10 cellular contexts compared by ENCODE assay signal in the genomic region with DNA sequence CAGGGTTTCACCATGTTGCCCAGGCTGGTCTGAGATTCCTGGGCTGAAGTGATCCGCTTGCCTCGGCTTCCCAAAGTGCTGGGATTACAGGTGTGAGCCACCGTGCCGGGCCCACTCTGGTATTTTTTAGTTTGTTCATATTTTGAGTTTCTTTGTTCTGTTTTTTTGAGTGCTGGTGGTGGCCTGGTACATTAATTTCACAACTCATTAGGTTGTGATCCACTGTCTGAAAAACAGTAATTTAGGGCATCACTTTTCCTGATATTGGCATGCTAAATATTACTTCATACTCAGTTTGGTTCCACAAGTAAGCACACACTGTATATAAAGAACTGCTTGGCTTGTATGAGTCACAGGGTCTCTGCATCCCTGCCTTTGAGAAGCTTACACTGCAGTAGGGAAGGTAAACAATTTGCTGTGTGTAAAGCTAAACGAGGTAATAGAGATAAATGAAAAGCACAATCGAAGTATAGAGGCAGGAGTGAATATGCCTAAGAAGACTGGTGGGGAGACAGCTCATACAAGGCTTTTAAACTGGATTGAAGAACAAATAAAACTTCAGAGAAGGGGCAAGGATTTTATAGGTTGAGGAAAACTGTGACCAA. TPM values are rescaled to one million over a fixed set of nuclear protein-coding genes. Genes with fewer than 3 reads are reported as not detected.
DNase-seq lines count a peak whose midpoint lies in the region; ATAC-seq and TF ChIP-seq lines count a peak whose summit lies in the region.
"Had no signal": no experiment of that assay in that cellular context is flagged by ENCODE, and none has a peak within 500 bp of the region (broad histone marks: within the 10 kb centered on the region; RNA-seq: fewer than 3 reads in every experiment).

No MANE protein-coding gene starts in this region.

- H3K27ac ChIP-seq in lower lobe of right lung (peak overlapping the region; percentile 51), transverse colon (peak overlapping the region; percentile 53 to 74 (median 72))
- no peak overlapping the region for H3K27ac ChIP-seq in effector memory CD4-positive, alpha-beta T cell (ENCODE audit: insufficient read depth, low read length, poor library complexity, severe bottlenecking)

- H3K27me3 Mint-ChIP-seq in brain: no peaks in the 10 kb centered on the region
- H3K27me3 Mint-ChIP-seq: activated naive CD8-positive, alpha-beta T cell treated with anti-CD3 and anti-CD28 coated beads, Interleukin-2, amount 10 ng/mL, durations not matched to agents 7 days and 5 days had no signal

- peaks cover 76% of the 10 kb centered on the region for H3K4me1 Mint-ChIP-seq in brain

- H3K27me3 ChIP-seq in lower lobe of right lung (ENCODE audit: low read depth) (no peaks in the 10 kb centered on the region), transverse colon (no peaks in the 10 kb centered on the region)
- H3K27me3 ChIP-seq in effector memory CD4-positive, alpha-beta T cell (replicated peaks; ENCODE audit: control insufficient read depth, insufficient read depth, low read length, poor library complexity, severe bottlenecking): no peaks in the 10 kb centered on the region

- H3K4me3 ChIP-seq in lower lobe of right lung (no peak overlapping the region), transverse colon (no peak overlapping the region)
- H3K4me3 ChIP-seq in effector memory CD4-positive, alpha-beta T cell (ENCODE audit: insufficient read depth, low read depth, low read length, poor library complexity, severe bottlenecking): no peak overlapping the region

- peak overlapping the region in 2 of 5 experiments; percentile 40 to 46 for H3K4me3 Mint-ChIP-seq in brain
- H3K4me3 Mint-ChIP-seq: activated naive CD8-positive, alpha-beta T cell treated with anti-CD3 and anti-CD28 coated beads, Interleukin-2, amount 10 ng/mL, durations not matched to agents 7 days and 5 days had no signal

- 5 to 71% methylated on average over 2 to 6 of the region's 6 CpGs for WGBS in transverse colon (ENCODE audit: low coverage in 1 of 2), 2 donors

- no peaks in the 10 kb centered on the region for H3K9me3 Mint-ChIP-seq in brain
- H3K9me3 Mint-ChIP-seq: activated naive CD8-positive, alpha-beta T cell treated with anti-CD3 and anti-CD28 coated beads, Interleukin-2, amount 10 ng/mL, durations not matched to agents 7 days and 5 days had no signal

- intact Hi-C loops in lower lobe of right lung (cut with DNase I) (no loop called here), transverse colon (cut with DNase I; ENCODE audit: low total_unique reads) (no loop called here)

- H3K9me3 ChIP-seq in lower lobe of right lung (no peaks in the 10 kb centered on the region), transverse colon (no peaks in the 10 kb centered on the region)
- no peaks in the 10 kb centered on the region for H3K9me3 ChIP-seq in effector memory CD4-positive, alpha-beta T cell (ENCODE audit: control insufficient read depth, low read length)

- TF ChIP-seq POLR2A in transverse colon (IDR thresholded peaks at IDR 0.05): no peak

- H3K36me3 Mint-ChIP-seq in brain: peaks cover 38% of the 10 kb centered on the region

- TF ChIP-seq CTCF in brain (conservative IDR thresholded peaks at IDR 0.05) (no peak), lower lobe of right lung (IDR thresholded peaks at IDR 0.05) (no peak), transverse colon (IDR thresholded peaks at IDR 0.05) (no peak)

- peak; percentile 75 to 82 for ATAC-seq in lower lobe of right lung
- ATAC-seq in HG03342 (IDR thresholded peaks at IDR 0.05; ENCODE audit: unreplicated experiment): no peak
- ATAC-seq in GM21723 (IDR thresholded peaks at IDR 0.05; ENCODE audit: unreplicated experiment): no peak

- H3K27ac Mint-ChIP-seq in brain: peak overlapping the region; percentile 1 to 83 (median 21)
- H3K27ac Mint-ChIP-seq: activated naive CD8-positive, alpha-beta T cell treated with anti-CD3 and anti-CD28 coated beads, Interleukin-2, amount 10 ng/mL, durations not matched to agents 7 days and 5 days had no signal

- no peak for TF ChIP-seq EP300 in transverse colon (IDR thresholded peaks at IDR 0.05; ENCODE audit: low read depth)

- DNase-seq in SIG-M5 treated with dmso at 0.1 percent for 504 hours (lab: John Stamatoyannopoulos, UW; ENCODE audit: unreplicated experiment): peak; percentile 44
- no peak for DNase-seq in SIG-M5 (lab: John Stamatoyannopoulos, UW)
- DNase-seq in lower lobe of right lung: no peak
- no peak for DNase-seq in transverse colon
- no peak for DNase-seq in effector memory CD4-positive, alpha-beta T cell
- DNase-seq: activated naive CD8-positive, alpha-beta T cell treated with anti-CD3 and anti-CD28 coated beads, Interleukin-2, amount 10 ng/mL, durations not matched to agents 7 days and 5 days; left cardiac atrium had no signal

- H3K36me3 ChIP-seq in lower lobe of right lung: peaks cover 7% of the 10 kb centered on the region
- H3K36me3 ChIP-seq in transverse colon: no peaks in the 10 kb centered on the region
- no peaks in the 10 kb centered on the region for H3K36me3 ChIP-seq in effector memory CD4-positive, alpha-beta T cell (ENCODE audit: control insufficient read depth, insufficient read depth, low read length)

- in situ Hi-C loops in transverse colon (cut with MboI; ENCODE audit: low pct_ligation_motif_present in 1 of 4, low pct_unique_long_range_greater_than_20kb in 1 of 4, low sequenced_read_pairs in 3 of 4): no loop called here

- H3K4me1 ChIP-seq in lower lobe of right lung: peaks cover 68% of the 10 kb centered on the region
- peaks cover 9 to 80% (median 36%) of the 10 kb centered on the region in 4 donors for H3K4me1 ChIP-seq in transverse colon
- no peaks in the 10 kb centered on the region for H3K4me1 ChIP-seq in effector memory CD4-positive, alpha-beta T cell (ENCODE audit: control insufficient read depth, insufficient read depth, low read length, poor library complexity, severe bottlenecking)

RNA-seq across cellular contexts. Expression of gene SNX27, which starts 7.7 kb away (rescaled TPM):
- 9.1 TPM for polyA plus RNA-seq in brain (ENCODE audit: insufficient read depth, low read depth, low replicate concordance)
- 66.5 TPM for total RNA-seq in lower lobe of right lung
- 10 to 100 TPM; 11.5 to 37.0 (median 24.6) TPM for total RNA-seq in transverse colon

Comparison
In these comparisons a context has a peak if more than half of its experiments do, and no peak if none do; other contexts are left out.
1. ATAC-seq: peak in lower lobe of right lung (2 of 2); none in HG03342 (single experiment) and GM21723 (single experiment).